Comparison of ENCODE assay signal across 8 cellular contexts in the genomic region with DNA sequence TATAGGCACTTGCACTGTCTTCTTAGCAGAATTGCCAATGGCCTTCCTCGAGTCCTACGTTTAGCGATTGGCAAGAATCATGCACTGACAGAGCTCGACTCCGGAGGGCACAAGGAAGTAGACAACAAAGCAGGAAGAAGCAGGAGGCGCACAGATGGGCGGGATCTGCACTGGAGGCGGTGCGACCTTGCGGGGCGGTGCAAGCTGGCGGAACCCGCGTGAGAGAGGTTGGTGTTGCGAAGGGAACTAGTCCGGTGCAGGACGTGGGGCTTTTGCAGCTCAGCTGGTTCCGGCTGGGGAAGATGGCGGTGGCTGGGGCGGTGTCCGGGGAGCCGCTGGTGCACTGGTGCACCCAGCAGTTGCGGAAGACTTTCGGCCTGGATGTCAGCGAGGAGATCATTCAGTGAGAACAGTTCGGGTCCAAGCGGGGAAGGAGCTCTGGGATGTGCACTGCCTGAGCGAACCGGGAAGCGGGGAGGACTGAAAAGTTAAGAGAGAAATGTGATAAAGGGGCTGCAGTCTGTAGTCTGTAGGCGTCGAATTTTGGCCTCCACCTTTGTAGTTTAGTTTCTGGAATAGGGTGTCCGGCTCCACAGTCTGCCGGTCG. TPM values are rescaled to one million over a fixed set of nuclear protein-coding genes. Genes with fewer than 3 reads are reported as not detected.
DNase-seq lines count a peak whose midpoint lies in the region; ATAC-seq, FAIRE-seq and TF ChIP-seq lines count a peak whose summit lies in the region.

A gene (plus strand): TSS at position 275 of the 607 bp plus-strand sequence. CDS start 28 bp downstream, at position 303.

- intact Hi-C loops in PC-3 (cut with micrococcal nuclease) = no loop called here

- peak within 1 kb of the TSS; percentile 85 for H3K4me2 ChIP-seq in PC-3 (ENCODE audit: low read length)

- FAIRE-seq in D721Med (lab: Jason Lieb, UNC) = no peak

- peak; percentile 94 for ATAC-seq in GM21515 (IDR thresholded peaks at IDR 0.05; ENCODE audit: unreplicated experiment)
- ATAC-seq in PC-3 = peak; percentile 100

- H3K4me3 ChIP-seq in PC-3 (ENCODE audit: low read length) = peak within 1 kb of the TSS; percentile 91
- H3K4me3 ChIP-seq in mucosa of rectum (ENCODE audit: low read length in 2 of 2) = peak within 1 kb of the TSS; percentile 98 to 100

- no peaks in the 10 kb centered on the region for H3K36me3 ChIP-seq in PC-3 (ENCODE audit: low read depth, low read length)
- H3K36me3 ChIP-seq in mucosa of rectum (ENCODE audit: control insufficient read depth in 2 of 2, insufficient read depth in 2 of 2, low read length in 2 of 2) = peaks cover 0 to 2% of the 10 kb centered on the region in 2 donors

- CTCF ChIA-PET in PC-3 (lab: Charles Lee) = interaction anchor here (0.7 kb wide), 1 partner anchor 31 kb away, joined by 3 read pairs; a partner anchor contains a TSS

- peak within 1 kb of the TSS; percentile 96 for H2AFZ ChIP-seq in PC-3 (ENCODE audit: low read length)

- TF ChIP-seq POLR2A in erythroblast (IDR thresholded peaks at IDR 0.05; ENCODE audit: low read length) = peak; percentile 96

- H3K9me2 ChIP-seq in PC-3 (replicated peaks; ENCODE audit: low read length) = no peaks in the 10 kb centered on the region

- H3K9me3 ChIP-seq in PC-3 (ENCODE audit: low read length) = no peaks in the 10 kb centered on the region
- H3K9me3 ChIP-seq in mucosa of rectum (ENCODE audit: control insufficient read depth in 2 of 2, low read length in 2 of 2) = no peaks in the 10 kb centered on the region

- peak; percentile 15 for TF ChIP-seq CTCF in D721Med (IDR thresholded peaks at IDR 0.05; ENCODE audit: insufficient read depth, missing control alignments)
- TF ChIP-seq CTCF in PC-3 (conservative IDR thresholded peaks at IDR 0.05; ENCODE audit: low read depth, low read length) = no peak

- no TSS peak for BruUV-seq in PC-3 (replicated peaks; lab: Mats Ljungman, UMichigan)

- POLR2A ChIA-PET in PC-3 (lab: Charles Lee; ENCODE audit: unreplicated experiment) = interaction anchor here (0.6 kb wide), 2 partner anchors 27 to 227 kb away, joined by 7 to 13 read pairs; no protein-coding TSS in a partner anchor

- H3K9ac ChIP-seq in PC-3 (ENCODE audit: low read length) (peak within 1 kb of the TSS; percentile 88), mucosa of rectum (ENCODE audit: low read depth in 1 of 2, low read length in 2 of 2) (peak within 1 kb of the TSS; percentile 87 to 88)

- H3F3A ChIP-seq in PC-3 (ENCODE audit: low read length, unreplicated experiment) = no peaks in the 10 kb centered on the region

- peak; percentile 80 for DNase-seq in D721Med (ENCODE audit: insufficient read length, low spot score)
- peak; percentile 89 for DNase-seq in HuH-7 (ENCODE audit: low spot score)
- peak; percentile 90 for DNase-seq in PC-3
- DNase-seq in activated T-cell treated with anti-CD3 and anti-CD28 coated beads for 48 hours (ENCODE audit: low read depth) = peak; percentile 95
- peak; percentile 98 to 99 for DNase-seq in erythroblast (lab: John Stamatoyannopoulos, UW)
- peak; percentile 97 for DNase-seq in stimulated activated CD8-positive, alpha-beta memory T cell treated with anti-CD3 and anti-CD28 coated beads, Interleukin-4, amount 100 ng/mL, for 48 hours

- H3K27ac ChIP-seq in PC-3 (ENCODE audit: low read length) = peak within 1 kb of the TSS; percentile 43; the same call in 1 of the 2 replicates
- H3K27ac ChIP-seq in mucosa of rectum (ENCODE audit: low read depth in 2 of 2, low read length in 2 of 2) = peak within 1 kb of the TSS; percentile 84 to 86

- H3K4me1 ChIP-seq in PC-3 (ENCODE audit: insufficient read depth, low read length) (peaks cover 5% of the 10 kb centered on the region; the same call in 1 of the 2 replicates), mucosa of rectum (ENCODE audit: control insufficient read depth in 2 of 2, insufficient read depth in 2 of 2, low read length in 2 of 2) (peaks cover 3 to 4% of the 10 kb centered on the region in 2 donors)

- H3K79me2 ChIP-seq in PC-3 (ENCODE audit: low read length) = peaks cover 25% of the 10 kb centered on the region

- no peaks in the 10 kb centered on the region for H4K20me1 ChIP-seq in PC-3 (ENCODE audit: low read length)

- H3K27me3 ChIP-seq in PC-3 (ENCODE audit: low read length) (no peaks in the 10 kb centered on the region), mucosa of rectum (ENCODE audit: control insufficient read depth in 2 of 2, insufficient read depth in 2 of 2, low read length in 2 of 2) (no peaks in the 10 kb centered on the region)

RNA-seq across cellular contexts. Expression of the gene that starts here (rescaled TPM):
- total RNA-seq in PC-3 (2014; rRNA removed) = 6.0 and 11.9 TPM in 2 replicates

Comparison
In these comparisons a context has a peak if more than half of its experiments do, and no peak if none do; other contexts are left out.
1. Peak in every context shown above with its lines: DNase-seq, ATAC-seq, H3K4me3 ChIP-seq and H3K27ac ChIP-seq.